In genomic region chr18:59129964-59130703, GRCh38 we compare ENCODE assay signal across 16 cellular contexts. TPM values are rescaled to one million over a fixed set of nuclear protein-coding genes. Genes with fewer than 3 reads are reported as not detected.
DNase-seq lines count a peak whose midpoint lies in the region; ATAC-seq and TF ChIP-seq lines count a peak whose summit lies in the region.
"Had no signal": no experiment of that assay in that cellular context is flagged by ENCODE, and none has a peak within 500 bp of the region (broad histone marks: within the 10 kb centered on the region; RNA-seq: fewer than 3 reads in every experiment).

No MANE protein-coding gene starts in this region.

- no peaks in the 10 kb centered on the region for H3K36me3 Mint-ChIP-seq in activated CD4-positive, alpha-beta T cell treated with anti-CD3 and anti-CD28 coated beads, Interleukin-2, amount 10 ng/mL, durations not matched to agents 24 days and 14 days (ENCODE audit: low read depth)
- H3K36me3 Mint-ChIP-seq in effector memory CD8-positive, alpha-beta T cell (ENCODE audit: insufficient read depth) = no peaks in the 10 kb centered on the region
- no peaks in the 10 kb centered on the region for H3K36me3 Mint-ChIP-seq in natural killer cell
- H3K36me3 Mint-ChIP-seq in endothelial cell (ENCODE audit: low read depth, unreplicated experiment) = no peaks in the 10 kb centered on the region
- H3K36me3 Mint-ChIP-seq: CD8-positive, alpha-beta T cell had no signal

- H3K4me1 Mint-ChIP-seq in activated CD4-positive, alpha-beta T cell treated with anti-CD3 and anti-CD28 coated beads, Interleukin-2, amount 10 ng/mL, durations not matched to agents 24 days and 14 days = no peaks in the 10 kb centered on the region
- no peaks in the 10 kb centered on the region for H3K4me1 Mint-ChIP-seq in effector memory CD8-positive, alpha-beta T cell (ENCODE audit: low read depth in 2 of 2)
- H3K4me1 Mint-ChIP-seq in natural killer cell (no peaks in the 10 kb centered on the region), endothelial cell (ENCODE audit: unreplicated experiment) (no peaks in the 10 kb centered on the region)
- H3K4me1 Mint-ChIP-seq: B cell had no signal

- DNase-seq in activated CD4-positive, alpha-beta T cell treated with anti-CD3 and anti-CD28 coated beads, Interleukin-2, amount 10 ng/mL, durations not matched to agents 24 days and 14 days = peak; percentile 41
- DNase-seq in activated CD4-positive, alpha-beta T cell treated with anti-CD3 and anti-CD28 coated beads, Interleukin-2, amount 50 U/mL, for 1 hour = no peak
- DNase-seq in effector memory CD8-positive, alpha-beta T cell = no peak
- DNase-seq in natural killer cell (no peak), endothelial cell (ENCODE audit: low spot score) (no peak), activated gamma-delta T cell (lab: John Stamatoyannopoulos, UW) (no peak)
- DNase-seq in stimulated activated CD4-positive, alpha-beta T cell treated with anti-CD3 and anti-CD28 coated beads, Interleukin-4, amount 100 ng/mL, for 4 hours = no peak
- DNase-seq: AML-193; Caco-2; Calu3; CD4-positive, alpha-beta T cell; CD8-positive, alpha-beta T cell; DMS79 treated with DMSO at 0.1 percent for 48 hours; GF-D8 had no signal

- no peak overlapping the region for H3K4me3 Mint-ChIP-seq in activated CD4-positive, alpha-beta T cell treated with anti-CD3 and anti-CD28 coated beads, Interleukin-2, amount 10 ng/mL, durations not matched to agents 24 days and 14 days
- H3K4me3 Mint-ChIP-seq in effector memory CD8-positive, alpha-beta T cell = no peak overlapping the region
- H3K4me3 Mint-ChIP-seq in natural killer cell (no peak overlapping the region), endothelial cell (ENCODE audit: unreplicated experiment) (no peak overlapping the region)
- H3K4me3 Mint-ChIP-seq: B cell; CD4-positive, alpha-beta T cell; CD8-positive, alpha-beta T cell had no signal

- peaks cover 55% of the 10 kb centered on the region for H3K27me3 Mint-ChIP-seq in activated CD4-positive, alpha-beta T cell treated with anti-CD3 and anti-CD28 coated beads, Interleukin-2, amount 10 ng/mL, durations not matched to agents 24 days and 14 days
- H3K27me3 Mint-ChIP-seq in effector memory CD8-positive, alpha-beta T cell = peaks cover 66 to 82% of the 10 kb centered on the region in 2 donors
- peaks cover 28 to 48% of the 10 kb centered on the region in 2 donors for H3K27me3 Mint-ChIP-seq in natural killer cell (ENCODE audit: low read depth in 2 of 2)
- no peaks in the 10 kb centered on the region for H3K27me3 Mint-ChIP-seq in endothelial cell (ENCODE audit: unreplicated experiment)

- no peaks in the 10 kb centered on the region for H3K9me3 Mint-ChIP-seq in activated CD4-positive, alpha-beta T cell treated with anti-CD3 and anti-CD28 coated beads, Interleukin-2, amount 10 ng/mL, durations not matched to agents 24 days and 14 days
- H3K9me3 Mint-ChIP-seq in effector memory CD8-positive, alpha-beta T cell = no peaks in the 10 kb centered on the region
- H3K9me3 Mint-ChIP-seq in natural killer cell = no peaks in the 10 kb centered on the region
- no peaks in the 10 kb centered on the region for H3K9me3 Mint-ChIP-seq in endothelial cell (ENCODE audit: unreplicated experiment)
- H3K9me3 Mint-ChIP-seq: CD4-positive, alpha-beta T cell; CD8-positive, alpha-beta T cell had no signal

- intact Hi-C loops in activated CD4-positive, alpha-beta T cell treated with anti-CD3 and anti-CD28 coated beads, Interleukin-2, amount 10 ng/mL, durations not matched to agents 24 days and 14 days (cut with micrococcal nuclease) = no loop called here
- intact Hi-C loops in natural killer cell (cut with micrococcal nuclease) = no loop called here

- peak; percentile 65 for ATAC-seq in effector memory CD8-positive, alpha-beta T cell (replicated peaks)
- peak; percentile 62 to 75 (median 69) for ATAC-seq in natural killer cell
- ATAC-seq: A549; CD8-positive, alpha-beta T cell had no signal

- TF ChIP-seq CTCF in natural killer cell (IDR thresholded peaks at IDR 0.05) = no peak
- TF ChIP-seq CTCF in endothelial cell (IDR thresholded peaks at IDR 0.05; ENCODE audit: unreplicated experiment) = no peak

- H3K27ac Mint-ChIP-seq in activated CD4-positive, alpha-beta T cell treated with anti-CD3 and anti-CD28 coated beads, Interleukin-2, amount 10 ng/mL, durations not matched to agents 24 days and 14 days = no peak overlapping the region
- no peak overlapping the region for H3K27ac Mint-ChIP-seq in effector memory CD8-positive, alpha-beta T cell
- H3K27ac Mint-ChIP-seq in natural killer cell (no peak overlapping the region), endothelial cell (ENCODE audit: unreplicated experiment) (no peak overlapping the region)
- H3K27ac Mint-ChIP-seq: B cell; CD4-positive, alpha-beta T cell; CD8-positive, alpha-beta T cell had no signal

RNA-seq across cellular contexts. Expression of gene SEC11C, which starts 9.6 kb away (rescaled TPM):
- total RNA-seq in activated CD4-positive, alpha-beta T cell treated with anti-CD3 and anti-CD28 coated beads, Interleukin-2, amount 10 ng/mL, durations not matched to agents 24 days and 14 days = 125 and 126 TPM in 2 replicates
- 10 to 100 TPM; 50.9 to 76.4 (median 54.8) TPM for total RNA-seq in natural killer cell
- total RNA-seq in endothelial cell (ENCODE audit: unreplicated experiment) = 24.6 TPM
